In genomic region chr2:240894006-240894405, GRCh38 we compare ENCODE assay signal across 16 cellular contexts. TPM values are rescaled to one million over a fixed set of nuclear protein-coding genes. Genes with fewer than 3 reads are reported as not detected.
DNase-seq lines count a peak whose midpoint lies in the region; TF ChIP-seq lines count a peak whose summit lies in the region.
"Had no signal": no experiment of that assay in that cellular context is flagged by ENCODE, and none has a peak within 500 bp of the region (broad histone marks: within the 10 kb centered on the region; RNA-seq: fewer than 3 reads in every experiment).

No MANE protein-coding gene starts in this region.

- H4K91ac ChIP-seq in trophoblast cell (ENCODE audit: low read depth, low read length), result no peak overlapping the region

- in situ Hi-C loops in mammary epithelial cell (cut with MboI; ENCODE audit: low sequenced_read_pairs in 2 of 2), result no loop called here

- no peak overlapping the region for H3K9ac ChIP-seq in mammary epithelial cell (ENCODE audit: insufficient read depth, low read length)
- no peak overlapping the region for H3K9ac ChIP-seq in trophoblast cell (ENCODE audit: low read length)

- no peaks in the 10 kb centered on the region for H3K36me3 ChIP-seq in mammary epithelial cell (ENCODE audit: insufficient read depth, low read length)
- no peaks in the 10 kb centered on the region for H3K36me3 ChIP-seq in hepatocyte (replicated peaks; ENCODE audit: insufficient read depth, low read depth)
- no peaks in the 10 kb centered on the region for H3K36me3 ChIP-seq in trophoblast cell (ENCODE audit: control insufficient read depth in 1 of 2, insufficient read depth in 2 of 2, low read length in 2 of 2)

- peaks cover 6% of the 10 kb centered on the region for H3K27me3 ChIP-seq in mammary epithelial cell (ENCODE audit: insufficient read depth, low read length)
- H3K27me3 ChIP-seq in hepatocyte, result no peaks in the 10 kb centered on the region
- no peaks in the 10 kb centered on the region for H3K27me3 ChIP-seq in trophoblast cell (ENCODE audit: insufficient read depth, low read length)

- POLR2A ChIA-PET in MCF 10A (lab: Yijun Ruan, JAX), result interaction anchor here (0.6 kb wide), 1 partner anchor 313 kb away, joined by 3 read pairs; no protein-coding TSS in a partner anchor

- no peak overlapping the region for H3K27ac ChIP-seq in mammary epithelial cell (ENCODE audit: insufficient read depth, low read depth, low read length)
- peak overlapping the region; percentile 39 for H3K27ac ChIP-seq in hepatocyte
- no peak overlapping the region for H3K27ac ChIP-seq in trophoblast cell (ENCODE audit: low read depth, low read length)

- H2BK12ac ChIP-seq in trophoblast cell (ENCODE audit: low read length), result no peak overlapping the region

- BruUV-seq in mammary epithelial cell (replicated peaks; lab: Mats Ljungman, UMichigan) (no TSS peak), MCF 10A (replicated peaks; lab: Mats Ljungman, UMichigan) (no TSS peak)

- H3K36me3 Mint-ChIP-seq in MCF 10A (ENCODE audit: insufficient read depth, unreplicated experiment), result no peaks in the 10 kb centered on the region

- no peak overlapping the region for H3K18ac ChIP-seq in trophoblast cell (ENCODE audit: low read length)

- H4K20me1 ChIP-seq in mammary epithelial cell (ENCODE audit: insufficient read depth, low read length) (peaks cover 2% of the 10 kb centered on the region), hepatocyte (ENCODE audit: insufficient read depth, poor library complexity, severe bottlenecking) (no peaks in the 10 kb centered on the region)

- H3K79me2 ChIP-seq in mammary epithelial cell (ENCODE audit: insufficient read depth, low read length), result no peaks in the 10 kb centered on the region
- H3K79me2 ChIP-seq in hepatocyte, result no peaks in the 10 kb centered on the region
- no peaks in the 10 kb centered on the region for H3K79me2 ChIP-seq in trophoblast cell (ENCODE audit: control insufficient read depth, insufficient read depth, low read length, poor library complexity)

- H3K9me3 Mint-ChIP-seq in MCF 10A (ENCODE audit: unreplicated experiment), result no peaks in the 10 kb centered on the region

- H3K4me2 ChIP-seq in mammary epithelial cell (ENCODE audit: insufficient read depth, low read depth, low read length), result peak overlapping the region; percentile 13
- peak overlapping the region; percentile 68 for H3K4me2 ChIP-seq in hepatocyte
- no peak overlapping the region for H3K4me2 ChIP-seq in trophoblast cell (ENCODE audit: low read length)

- H3K9me3 ChIP-seq in mammary epithelial cell (replicated peaks; ENCODE audit: insufficient read depth, low read length), result no peaks in the 10 kb centered on the region
- H3K9me3 ChIP-seq in hepatocyte (ENCODE audit: low read depth), result no peaks in the 10 kb centered on the region
- H3K9me3 ChIP-seq in trophoblast cell (ENCODE audit: insufficient read depth, low read depth, low read length), result no peaks in the 10 kb centered on the region

- H3K4me3 ChIP-seq in mammary epithelial cell (replicated peaks in 1 of 3; ENCODE audit: insufficient read depth in 1 of 3, low read depth in 2 of 3, low read length in 3 of 3) (no peak overlapping the region), hepatocyte (no peak overlapping the region), trophoblast cell (ENCODE audit: low read depth, low read length) (no peak overlapping the region)
- H3K4me3 ChIP-seq: K562 had no signal

- peaks cover 13% of the 10 kb centered on the region for H3K4me1 Mint-ChIP-seq in MCF 10A (ENCODE audit: insufficient read depth, unreplicated experiment)

- no peak overlapping the region for H4K8ac ChIP-seq in trophoblast cell (ENCODE audit: low read depth, low read length)

- dilution Hi-C loops in mammary epithelial cell (cut with HindIII; ENCODE audit: low sequenced_read_pairs), result loop anchor here (5.0 kb wide), 4 partner anchors 47 to 107 kb away; partner anchors contain the start of gene SNED1

- CTCF ChIA-PET in mammary epithelial cell (lab: Charles Lee; ENCODE audit: low non-redundant PET) (no interaction called here), MCF 10A (lab: Yijun Ruan, JAX) (no interaction called here)

- H3K23ac ChIP-seq in trophoblast cell (ENCODE audit: low read length), result no peak overlapping the region

- H3K27ac Mint-ChIP-seq in MCF 10A (ENCODE audit: low read depth, unreplicated experiment), result no peak overlapping the region

- H3K4ac ChIP-seq in trophoblast cell (ENCODE audit: low read depth, low read length), result no peak overlapping the region

- H2BK5ac ChIP-seq in trophoblast cell (ENCODE audit: low read depth, low read length, poor library complexity), result no peak overlapping the region

- H3K79me1 ChIP-seq in trophoblast cell (ENCODE audit: low read length), result no peaks in the 10 kb centered on the region

- H3K4me3 Mint-ChIP-seq in MCF 10A (ENCODE audit: unreplicated experiment), result no peak overlapping the region

- no peaks in the 10 kb centered on the region for H3K9me2 ChIP-seq in hepatocyte (replicated peaks; ENCODE audit: insufficient read depth)

- H3K4me1 ChIP-seq in mammary epithelial cell (ENCODE audit: insufficient read depth, low read length), result peaks cover 33% of the 10 kb centered on the region
- H3K4me1 ChIP-seq in hepatocyte (ENCODE audit: insufficient read depth), result peaks cover 35% of the 10 kb centered on the region
- H3K4me1 ChIP-seq in trophoblast cell (ENCODE audit: control insufficient read depth in 1 of 2, insufficient read depth in 2 of 2, low read length in 2 of 2), result peaks cover 38 to 44% of the 10 kb centered on the region in 2 experiments

- intact Hi-C loops in mammary epithelial cell (cut with micrococcal nuclease) (no loop called here), MCF 10A (cut with micrococcal nuclease) (no loop called here)

- no peak overlapping the region for H4K12ac ChIP-seq in trophoblast cell (ENCODE audit: low read depth, low read length)

- H2AK5ac ChIP-seq in trophoblast cell (ENCODE audit: low read length), result no peak overlapping the region

- DNase-seq in mammary epithelial cell (no peak), MCF 10A (ENCODE audit: unreplicated experiment) (no peak), hepatocyte (ENCODE audit: low spot score) (no peak), trophoblast cell (peak; percentile 22 to 60), NCI-H2107 treated with DMSO at 0.1 percent for 48 hours (lab: John Stamatoyannopoulos, UW; ENCODE audit: unreplicated experiment) (no peak), AG08396 (ENCODE audit: low spot score) (no peak), globus pallidus (ENCODE audit: low spot score) (no peak), NCI-H128 (lab: John Stamatoyannopoulos, UW; ENCODE audit: unreplicated experiment) (no peak)
- DNase-seq: C1 segment of cervical spinal cord, DMS153, NCI-H1092, NCI-H1694 treated with DMSO at 0.1 percent for 48 hours, NCI-H446 had no signal

- TF ChIP-seq CTCF in mammary epithelial cell (conservative IDR thresholded peaks at IDR 0.05 in 1 of 2, IDR thresholded peaks at IDR 0.05 in 1 of 2; ENCODE audit: extremely low read depth in 1 of 2, insufficient read depth in 1 of 2, low read depth in 1 of 2, low read length in 2 of 2) (no peak), MCF 10A (IDR thresholded peaks at IDR 0.05; ENCODE audit: unreplicated experiment) (no peak), hepatocyte (IDR thresholded peaks at IDR 0.05; ENCODE audit: poor library complexity) (no peak)

- H3K14ac ChIP-seq in trophoblast cell (ENCODE audit: low read length), result no peak overlapping the region

- no peaks in the 10 kb centered on the region for H3K27me3 Mint-ChIP-seq in MCF 10A (ENCODE audit: insufficient read depth, unreplicated experiment)

- 68% methylated on average over 8 of the region's 9 CpGs for WGBS in mammary epithelial cell (ENCODE audit: low coverage, missing lambda C conversion rate)
- 63% methylated on average over 9 of the region's 9 CpGs for WGBS in hepatocyte (ENCODE audit: low lambda C conversion rate, missing lambda C conversion rate)
- WGBS in trophoblast cell (ENCODE audit: extremely low coverage, insufficient coverage, insufficient read length), result no CpG with 5 or more reads among the region's 9 CpGs

- H2BK120ac ChIP-seq in trophoblast cell (ENCODE audit: insufficient read depth, low read length, poor library complexity), result no peak overlapping the region

- H2AFZ ChIP-seq in mammary epithelial cell (ENCODE audit: low read depth, low read length), result no peak overlapping the region
- no peak overlapping the region for H2AFZ ChIP-seq in hepatocyte
- H2AFZ ChIP-seq in trophoblast cell (ENCODE audit: insufficient read depth, low read length, poor library complexity), result no peak overlapping the region

RNA-seq across cellular contexts. Expression of gene MAB21L4, which starts 1.9 kb away (rescaled TPM):
- total RNA-seq in mammary epithelial cell, result under 1 TPM; 0.14 to 0.17 TPM
- 0.29 TPM for polyA plus RNA-seq in mammary epithelial cell
- polyA minus RNA-seq in mammary epithelial cell, result not detected
- total RNA-seq in MCF 10A (2022), result not detected in 2 replicates
- total RNA-seq in hepatocyte, result 13.5 and 34.5 TPM in 2 replicates
- polyA plus RNA-seq in hepatocyte, result 11.5 and 13.1 TPM in 2 replicates
- polyA plus RNA-seq in trophoblast cell (2013), result 0.04 and 0.08 TPM in 2 replicates
- total RNA-seq: A172, K562 had no signal

RNA-seq across cellular contexts. Expression of gene CROCC2, which starts 12.1 kb away (rescaled TPM):
- total RNA-seq in mammary epithelial cell (not detected), MCF 10A (2022) (not detected in 2 replicates), hepatocyte (0.10 and 0.20 TPM in 2 replicates)
- polyA plus RNA-seq in mammary epithelial cell (not detected), hepatocyte (0.04 and 0.13 TPM in 2 replicates)
- not detected for polyA minus RNA-seq in mammary epithelial cell
- not detected in 2 replicates for polyA plus RNA-seq in trophoblast cell (2013)
- total RNA-seq: A172, K562, PC-3 had no signal
- polyA plus RNA-seq: K562 had no signal

RNA-seq across cellular contexts. Expression of gene AGXT, which starts 25.4 kb away (rescaled TPM):
- not detected for total RNA-seq in mammary epithelial cell
- polyA plus RNA-seq in mammary epithelial cell, result not detected
- not detected for polyA minus RNA-seq in mammary epithelial cell
- total RNA-seq in MCF 10A (2022), result not detected in 2 replicates
- total RNA-seq in hepatocyte, result 69.6 and 90.8 TPM in 2 replicates
- polyA plus RNA-seq in hepatocyte, result 157 and 169 TPM in 2 replicates
- polyA plus RNA-seq in trophoblast cell (2013), result not detected in 2 replicates
- total RNA-seq: A172, PC-3 had no signal
- polyA plus RNA-seq: K562 had no signal

Comparison
In these comparisons a context has a peak if more than half of its experiments do, and no peak if none do; other contexts are left out.
1. DNase-seq: peak in trophoblast cell (2 of 2); none in mammary epithelial cell (single experiment), MCF 10A (single experiment), hepatocyte (single experiment), NCI-H2107 treated with DMSO at 0.1 percent for 48 hours (single experiment), AG08396 (single experiment), globus pallidus (single experiment) and NCI-H128 (single experiment).
2. RNA of gene MAB21L4, which starts 1.9 kb away (total RNA-seq): 13.5 to 34.5 TPM in hepatocyte; 0.14 to 0.17 TPM in mammary epithelial cell and not detected in MCF 10A; every median in the first group is over 10 times any median in the second.
3. RNA of gene AGXT, which starts 25.4 kb away (total RNA-seq): 69.6 to 90.8 TPM in hepatocyte; not detected in mammary epithelial cell and not detected in MCF 10A; every median in the first group is over 10 times any median in the second.